In genomic region chr1:245406426-245406825, GRCh38 we compare ENCODE assay signal across 26 cellular contexts.
DNase-seq lines count a peak whose midpoint lies in the region; ATAC-seq, FAIRE-seq and TF ChIP-seq lines count a peak whose summit lies in the region.
"Had no signal": no experiment of that assay in that cellular context is flagged by ENCODE, and none has a peak within 500 bp of the region (broad histone marks: within the 10 kb centered on the region; RNA-seq: fewer than 3 reads in every experiment).

No MANE protein-coding gene starts in this region.

- H2BK12ac ChIP-seq in neuronal stem cell (ENCODE audit: low read length), result peak overlapping the region; percentile 46

- H3K9ac ChIP-seq in neuronal stem cell (ENCODE audit: low read depth, low read length, poor library complexity), result no peak overlapping the region
- H3K9ac ChIP-seq: BLaER1 treated with 17β-estradiol and CSF1 and Interleukin-3, amounts not matched to agents 10 nM and 100 nM had no signal

- no peaks in the 10 kb centered on the region for H3K36me3 ChIP-seq in neuronal stem cell (replicated peaks in 1 of 2; ENCODE audit: control insufficient read depth in 2 of 2, insufficient read depth in 2 of 2, low read length in 2 of 2)
- H3K36me3 ChIP-seq: BLaER1 treated with 17β-estradiol and CSF1 and Interleukin-3, amounts not matched to agents 10 nM and 100 nM had no signal

- no peak overlapping the region for H2BK15ac ChIP-seq in neuronal stem cell (ENCODE audit: low read length)

- no peak overlapping the region for H3K23ac ChIP-seq in neuronal stem cell (ENCODE audit: low read depth, low read length, poor library complexity)

- H4K91ac ChIP-seq in neuronal stem cell (ENCODE audit: low read depth, low read length, poor library complexity), result no peak overlapping the region

- H2BK120ac ChIP-seq in neuronal stem cell (ENCODE audit: low read depth, low read length), result peak overlapping the region; percentile 97

- no peak overlapping the region for H3K18ac ChIP-seq in neuronal stem cell (ENCODE audit: low read length)

- ATAC-seq in SK-N-SH treated with all-trans-retinoic acid at 6 μM for 48 hours (peak; percentile 27; the same call in 1 of the 3 replicates), GM21737 (IDR thresholded peaks at IDR 0.05; ENCODE audit: unreplicated experiment) (no peak)
- ATAC-seq: A549; CD8-positive, alpha-beta T cell; GM12878 had no signal

- H3K27me3 ChIP-seq in neuronal stem cell (ENCODE audit: control insufficient read depth in 3 of 3, insufficient read depth in 3 of 3, low read depth in 1 of 3, low read length in 3 of 3), result no peaks in the 10 kb centered on the region
- H3K27me3 ChIP-seq: BLaER1 treated with 17β-estradiol and CSF1 and Interleukin-3, amounts not matched to agents 10 nM and 100 nM had no signal

- peak overlapping the region in 1 of 2 donors; percentile 46 for H3K4me3 ChIP-seq in neuronal stem cell (ENCODE audit: low read length in 2 of 2)
- H3K4me3 ChIP-seq: A549; BLaER1 treated with 17β-estradiol and CSF1 and Interleukin-3, amounts not matched to agents 10 nM and 100 nM; GM12878 had no signal

- no peak overlapping the region for H3K27ac ChIP-seq in neuronal stem cell (replicated peaks; ENCODE audit: low read length)
- H3K27ac ChIP-seq: 22Rv1; A549; BLaER1 treated with 17β-estradiol and CSF1 and Interleukin-3, amounts not matched to agents 10 nM and 100 nM; C4-2B had no signal

- no peak overlapping the region for H2AFZ ChIP-seq in neuronal stem cell (ENCODE audit: low read length)

- H4K8ac ChIP-seq in neuronal stem cell (ENCODE audit: low read depth, low read length), result no peak overlapping the region

- H3K9me3 ChIP-seq in neuronal stem cell (replicated peaks in 1 of 2; ENCODE audit: control insufficient read depth in 2 of 2, insufficient read depth in 1 of 2, low read depth in 1 of 2, low read length in 2 of 2), result peaks cover 0 to 4% of the 10 kb centered on the region in 2 donors
- H3K9me3 ChIP-seq: A549, Caco-2 had no signal

- H2BK5ac ChIP-seq in neuronal stem cell (ENCODE audit: low read length), result no peak overlapping the region

- no peak for DNase-seq in D721Med (ENCODE audit: insufficient read length, low spot score)
- DNase-seq in NCI-H82 treated with DMSO at 0.1 percent for 48 hours (lab: John Stamatoyannopoulos, UW; ENCODE audit: unreplicated experiment), result peak; percentile 92
- DNase-seq in neuronal stem cell (ENCODE audit: low spot score), result no peak
- no peak for DNase-seq in iPS-NIHi7 (ENCODE audit: extremely low spot score)
- DNase-seq in LoVo (ENCODE audit: low spot score), result no peak
- DNase-seq: AML-193; Caco-2; Calu3; CD4-positive, alpha-beta T cell; CD8-positive, alpha-beta T cell; DMS 273 treated with DMSO at 0.1 percent for 48 hours; DMS153; DMS53; DMS79; DND-41; EL; GDM1 had no signal

- no peak overlapping the region for H3K4ac ChIP-seq in neuronal stem cell (ENCODE audit: low read length)

- peak overlapping the region; percentile 32 for H3K14ac ChIP-seq in neuronal stem cell (ENCODE audit: low read length)

- TF ChIP-seq CTCF in D721Med (IDR thresholded peaks at IDR 0.05; ENCODE audit: insufficient read depth, missing control alignments), result no peak

- no CpG with 5 or more reads among the region's 2 CpGs for WGBS in neuronal stem cell (ENCODE audit: extremely low coverage in 2 of 2, insufficient read length in 2 of 2, insufficient replicate concordance in 1 of 2), 2 donors

- peak overlapping the region; percentile 70 for H2AK5ac ChIP-seq in neuronal stem cell (ENCODE audit: low read depth, low read length)

- peaks cover 1 to 14% of the 10 kb centered on the region in 2 donors for H3K4me1 ChIP-seq in neuronal stem cell (ENCODE audit: control insufficient read depth in 2 of 2, insufficient read depth in 1 of 2, low read depth in 1 of 2, low read length in 2 of 2)
- H3K4me1 ChIP-seq: A549; BLaER1 treated with 17β-estradiol and CSF1 and Interleukin-3, amounts not matched to agents 10 nM and 100 nM had no signal

- no peak overlapping the region for H3K4me2 ChIP-seq in neuronal stem cell (ENCODE audit: insufficient read depth, low read length, poor library complexity, severe bottlenecking)
- H3K4me2 ChIP-seq: A549; BLaER1 treated with 17β-estradiol and CSF1 and Interleukin-3, amounts not matched to agents 10 nM and 100 nM had no signal

- peak; percentile 85 for FAIRE-seq in D721Med (lab: Jason Lieb, UNC)
- FAIRE-seq: A549, GM12878, GM12892, GM19239 had no signal

- H3K79me1 ChIP-seq in neuronal stem cell (ENCODE audit: low read depth, low read length), result no peaks in the 10 kb centered on the region

TF ChIP-seq in SK-N-SH treated with all-trans-retinoic acid at 6 μM for 48 hours, 23 proteins besides CTCF, POLR2A, EP300 and RAD21:
- TF ChIP-seq PATZ1 (CRISPR knock-in tag; IDR thresholded peaks at IDR 0.05; ENCODE audit: borderline replicate concordance) (no peak), TSHZ2 (CRISPR knock-in tag; IDR thresholded peaks at IDR 0.05) (peak; percentile 62; the same call in 1 of the 2 replicates), TCF4 (CRISPR knock-in tag; IDR thresholded peaks at IDR 0.05; ENCODE audit: borderline replicate concordance) (peak; percentile 51; the same call in 1 of the 2 replicates)
